12 cellular contexts compared by ENCODE assay signal in genomic region chr3:170257145-170257544, GRCh38. TPM values are rescaled to one million over a fixed set of nuclear protein-coding genes. Genes with fewer than 3 reads are reported as not detected.
DNase-seq lines count a peak whose midpoint lies in the region; ATAC-seq, FAIRE-seq and TF ChIP-seq lines count a peak whose summit lies in the region.
"Had no signal": no experiment of that assay in that cellular context is flagged by ENCODE, and none has a peak within 500 bp of the region (broad histone marks: within the 10 kb centered on the region; RNA-seq: fewer than 3 reads in every experiment).

No MANE protein-coding gene starts in this region.

- peak; percentile 66 for ATAC-seq in activated CD4-positive, alpha-beta T cell treated with anti-CD3 and anti-CD28 coated beads for 36 hours
- peak; percentile 60 for ATAC-seq in GM21786 (IDR thresholded peaks at IDR 0.05; ENCODE audit: unreplicated experiment)
- ATAC-seq in HG03354 (IDR thresholded peaks at IDR 0.05; ENCODE audit: poor library complexity, severe bottlenecking, unreplicated experiment), result peak; percentile 76

- FAIRE-seq in RCC 7860 (lab: Jason Lieb, UNC), result no peak
- FAIRE-seq: A204.1 had no signal

- peaks cover 25% of the 10 kb centered on the region for H3K9me3 Mint-ChIP-seq in activated CD4-positive, alpha-beta T cell treated with anti-CD3 and anti-CD28 coated beads for 36 hours (ENCODE audit: low read depth)
- peaks cover 10% of the 10 kb centered on the region for H3K9me3 Mint-ChIP-seq in activated CD4-positive, alpha-beta T cell treated with anti-CD3 and anti-CD28 coated beads, Interleukin-2, amount 10 ng/mL, durations not matched to agents 7 days and 5 days

- POLR2A ChIA-PET in activated CD4-positive, alpha-beta T cell treated with anti-CD3 and anti-CD28 coated beads for 36 hours (lab: Charles Lee), result interaction anchor here (0.7 kb wide), 1 partner anchor 13 kb away, joined by 7 read pairs; no protein-coding TSS in a partner anchor
- POLR2A ChIA-PET in activated CD4-positive, alpha-beta T cell treated with anti-CD3 and anti-CD28 coated beads, Interleukin-2, amount 10 ng/mL, durations not matched to agents 7 days and 5 days (lab: Charles Lee), result no interaction called here
- POLR2A ChIA-PET in HEK293T (lab: Yijun Ruan, JAX), result no interaction called here

- H3K36me3 Mint-ChIP-seq in activated CD4-positive, alpha-beta T cell treated with anti-CD3 and anti-CD28 coated beads for 36 hours (ENCODE audit: low read depth), result peaks cover 55% of the 10 kb centered on the region
- H3K36me3 Mint-ChIP-seq in activated CD4-positive, alpha-beta T cell treated with anti-CD3 and anti-CD28 coated beads, Interleukin-2, amount 10 ng/mL, durations not matched to agents 7 days and 5 days (ENCODE audit: low read depth), result peaks cover 40% of the 10 kb centered on the region

- CTCF ChIA-PET in activated CD4-positive, alpha-beta T cell treated with anti-CD3 and anti-CD28 coated beads for 36 hours (lab: Charles Lee), result interaction anchor here (1.2 kb wide), 1 partner anchor 395 kb away, joined by 3 read pairs; no protein-coding TSS in a partner anchor
- CTCF ChIA-PET in activated CD4-positive, alpha-beta T cell treated with anti-CD3 and anti-CD28 coated beads, Interleukin-2, amount 10 ng/mL, durations not matched to agents 7 days and 5 days (lab: Charles Lee), result no interaction called here
- CTCF ChIA-PET in HEK293T (lab: Yijun Ruan, JAX), result no interaction called here

- peaks cover 43% of the 10 kb centered on the region for H3K4me1 Mint-ChIP-seq in activated CD4-positive, alpha-beta T cell treated with anti-CD3 and anti-CD28 coated beads for 36 hours
- peaks cover 30% of the 10 kb centered on the region for H3K4me1 Mint-ChIP-seq in activated CD4-positive, alpha-beta T cell treated with anti-CD3 and anti-CD28 coated beads, Interleukin-2, amount 10 ng/mL, durations not matched to agents 7 days and 5 days

- no peak overlapping the region for H3K4me3 Mint-ChIP-seq in activated CD4-positive, alpha-beta T cell treated with anti-CD3 and anti-CD28 coated beads for 36 hours
- H3K4me3 Mint-ChIP-seq in activated CD4-positive, alpha-beta T cell treated with anti-CD3 and anti-CD28 coated beads, Interleukin-2, amount 10 ng/mL, durations not matched to agents 7 days and 5 days, result no peak overlapping the region

- H3K27me3 Mint-ChIP-seq in activated CD4-positive, alpha-beta T cell treated with anti-CD3 and anti-CD28 coated beads for 36 hours, result no peaks in the 10 kb centered on the region
- no peaks in the 10 kb centered on the region for H3K27me3 Mint-ChIP-seq in activated CD4-positive, alpha-beta T cell treated with anti-CD3 and anti-CD28 coated beads, Interleukin-2, amount 10 ng/mL, durations not matched to agents 7 days and 5 days

- peak overlapping the region; percentile 58 for H3K27ac Mint-ChIP-seq in activated CD4-positive, alpha-beta T cell treated with anti-CD3 and anti-CD28 coated beads for 36 hours
- H3K27ac Mint-ChIP-seq in activated CD4-positive, alpha-beta T cell treated with anti-CD3 and anti-CD28 coated beads, Interleukin-2, amount 10 ng/mL, durations not matched to agents 7 days and 5 days, result no peak overlapping the region

- intact Hi-C loops in activated CD4-positive, alpha-beta T cell treated with anti-CD3 and anti-CD28 coated beads for 36 hours (cut with DNase I, micrococcal nuclease), result loop anchor here (1.0 to 10.0 kb wide), 7 partner anchors 34 to 492 kb away; partner anchors contain the start of genes PRKCI (in 2 of the 2), ACTRT3 (in 1 of the 2), SKIL (in 1 of the 2) and TERC (in 1 of the 2)

- peak; percentile 59 for DNase-seq in activated CD4-positive, alpha-beta T cell treated with anti-CD3 and anti-CD28 coated beads for 36 hours
- no peak for DNase-seq in activated CD4-positive, alpha-beta T cell treated with anti-CD3 and anti-CD28 coated beads, Interleukin-2, amount 10 ng/mL, durations not matched to agents 7 days and 5 days
- DNase-seq in stimulated activated CD4-positive, alpha-beta T cell treated with anti-CD3 and anti-CD28 coated beads, Interleukin-4, amount 100 ng/mL, for 24 hours, result peak; percentile 34
- DNase-seq in RCC 7860 (ENCODE audit: low spot score), result no peak
- DNase-seq in HPDE6-E6E7 (ENCODE audit: extremely low spot score), result no peak
- no peak for DNase-seq in HEK293T (ENCODE audit: extremely low spot score)
- DNase-seq: adrenal gland, NCI-H2227 treated with DMSO at 0.1 percent for 48 hours, occipital lobe had no signal

TF ChIP-seq in HEK293T, 16 proteins besides CTCF, POLR2A, EP300 and RAD21:
- TF ChIP-seq ZNF384 (IDR thresholded peaks at IDR 0.05) (no peak), FOXM1 (IDR thresholded peaks at IDR 0.05; ENCODE audit: borderline replicate concordance) (no peak), ELF4 (IDR thresholded peaks at IDR 0.05) (no peak), SP1 (IDR thresholded peaks at IDR 0.05) (no peak), FOXK2 (IDR thresholded peaks at IDR 0.05) (no peak), CTBP1 (IDR thresholded peaks at IDR 0.05; ENCODE audit: borderline replicate concordance) (no peak), NFRKB (IDR thresholded peaks at IDR 0.05) (no peak), SUZ12 (IDR thresholded peaks at IDR 0.05) (no peak), FOXA1 (IDR thresholded peaks at IDR 0.05) (no peak), L3MBTL2 (conservative IDR thresholded peaks at IDR 0.05) (no peak), LEF1 (IDR thresholded peaks at IDR 0.05; ENCODE audit: borderline replicate concordance) (no peak), BHLHE40 (IDR thresholded peaks at IDR 0.05; ENCODE audit: borderline replicate concordance) (no peak), TARDBP (IDR thresholded peaks at IDR 0.05) (no peak), PKNOX1 (IDR thresholded peaks at IDR 0.05) (no peak), ARNT (IDR thresholded peaks at IDR 0.05) (no peak), HDGF (IDR thresholded peaks at IDR 0.05; ENCODE audit: borderline replicate concordance) (no peak)

RNA-seq across cellular contexts. Expression of gene PRKCI, which starts 34.9 kb away (rescaled TPM):
- total RNA-seq in activated CD4-positive, alpha-beta T cell treated with anti-CD3 and anti-CD28 coated beads for 36 hours, result 10 to 100 TPM; 32.3 to 33.0 TPM
- total RNA-seq in activated CD4-positive, alpha-beta T cell treated with anti-CD3 and anti-CD28 coated beads, Interleukin-2, amount 10 ng/mL, durations not matched to agents 7 days and 5 days, result 10 to 100 TPM; 24.5 to 26.5 TPM

Comparison
In these comparisons a context has a peak if more than half of its experiments do, and no peak if none do; other contexts are left out.
1. DNase-seq: peak in activated CD4-positive, alpha-beta T cell treated with anti-CD3 and anti-CD28 coated beads for 36 hours (single experiment) and stimulated activated CD4-positive, alpha-beta T cell treated with anti-CD3 and anti-CD28 coated beads, Interleukin-4, amount 100 ng/mL, for 24 hours (single experiment); none in activated CD4-positive, alpha-beta T cell treated with anti-CD3 and anti-CD28 coated beads, Interleukin-2, amount 10 ng/mL, durations not matched to agents 7 days and 5 days (single experiment), RCC 7860 (single experiment), HPDE6-E6E7 (single experiment) and HEK293T (single experiment).
2. Peak in every context shown above with its lines, with median percentiles within 50 percentile points of each other: ATAC-seq.